ENCODE assay signal across 13 cellular contexts in genomic region chrX:14476169-14476568, GRCh38.
DNase-seq lines count a peak whose midpoint lies in the region.
"Had no signal": no experiment of that assay in that cellular context is flagged by ENCODE, and none has a peak within 500 bp of the region (broad histone marks: within the 10 kb centered on the region; RNA-seq: fewer than 3 reads in every experiment).

No MANE protein-coding gene starts in this region.

- DNase-seq in AG20443 (ENCODE audit: low spot score) (peak; percentile 11), NCI-H1092 (lab: John Stamatoyannopoulos, UW) (peak; percentile 26), fibroblast of gingiva (ENCODE audit: low read depth) (peak; percentile 49), pons (ENCODE audit: low spot score) (peak; percentile 38), posterior cingulate gyrus (no peak)
- no peak for DNase-seq in stimulated activated CD4-positive, alpha-beta T cell treated with anti-CD3 and anti-CD28 coated beads, Interleukin-12 subunit alpha, Interleukin-12 subunit beta, amount 100 ng/mL, for 4 hours
- no peak for DNase-seq in NK-92 treated with Interleukin-12 subunit alpha and Interleukin-12 subunit beta, amount 100 ng/mL, for 24 hours (lab: John Stamatoyannopoulos, UW)
- DNase-seq: activated CD4-positive, alpha-beta T cell treated with anti-CD3 and anti-CD28 coated beads for 1 hour; EL; midbrain; NCI-H1436 treated with DMSO at 0.1 percent for 48 hours; NCI-H226; RPMI8226 had no signal

- intact Hi-C loops in posterior cingulate gyrus (cut with DNase I) = no loop called here

Comparison
In these comparisons a context has a peak if more than half of its experiments do, and no peak if none do; other contexts are left out.
1. DNase-seq: peak in AG20443 (single experiment), NCI-H1092 (single experiment), fibroblast of gingiva (single experiment) and pons (single experiment); none in stimulated activated CD4-positive, alpha-beta T cell treated with anti-CD3 and anti-CD28 coated beads, Interleukin-12 subunit alpha, Interleukin-12 subunit beta, amount 100 ng/mL, for 4 hours (single experiment), NK-92 treated with Interleukin-12 subunit alpha and Interleukin-12 subunit beta, amount 100 ng/mL, for 24 hours (single experiment) and posterior cingulate gyrus (0 of 10).